Comparison of ENCODE assay signal across 14 cellular contexts in genomic region chr13:79194727-79195126, GRCh38.
DNase-seq lines count a peak whose midpoint lies in the region; ATAC-seq and TF ChIP-seq lines count a peak whose summit lies in the region.
"Had no signal": no experiment of that assay in that cellular context is flagged by ENCODE, and none has a peak within 500 bp of the region (broad histone marks: within the 10 kb centered on the region; RNA-seq: fewer than 3 reads in every experiment).

No MANE protein-coding gene starts in this region.

- H3K9me3 Mint-ChIP-seq in activated CD8-positive, alpha-beta T cell treated with anti-CD3 and anti-CD28 coated beads for 36 hours: no peaks in the 10 kb centered on the region
- H3K9me3 Mint-ChIP-seq: WTC11 had no signal

- no peak for DNase-seq in activated CD8-positive, alpha-beta T cell treated with anti-CD3 and anti-CD28 coated beads for 36 hours
- DNase-seq in DMS 273 (lab: John Stamatoyannopoulos, UW; ENCODE audit: unreplicated experiment) (no peak), cerebellar cortex (ENCODE audit: low spot score) (no peak), NCI-H2227 treated with DMSO at 0.1 percent for 48 hours (lab: John Stamatoyannopoulos, UW) (no peak), GM03348 (ENCODE audit: low spot score) (no peak)
- DNase-seq: anterior cingulate cortex, DMS 273 treated with DMSO at 0.1 percent for 48 hours, NCI-H1092, PC-3 had no signal

- CTCF ChIA-PET in activated CD8-positive, alpha-beta T cell treated with anti-CD3 and anti-CD28 coated beads for 36 hours (lab: Charles Lee): interaction anchor here (1.2 to 1.4 kb wide), 3 partner anchors 12 to 197 kb away, joined by 3 to 5 read pairs (median 3); no protein-coding TSS in a partner anchor

- H3K4me3 Mint-ChIP-seq in activated CD8-positive, alpha-beta T cell treated with anti-CD3 and anti-CD28 coated beads for 36 hours: no peak overlapping the region
- H3K4me3 Mint-ChIP-seq: WTC11 had no signal

- peaks cover 44% of the 10 kb centered on the region for H3K4me1 Mint-ChIP-seq in activated CD8-positive, alpha-beta T cell treated with anti-CD3 and anti-CD28 coated beads for 36 hours (ENCODE audit: low read depth)

- intact Hi-C loops in activated CD8-positive, alpha-beta T cell treated with anti-CD3 and anti-CD28 coated beads for 36 hours (cut with micrococcal nuclease): loop anchor here (10.0 kb wide), 1 partner anchor 210 kb away; the partner anchor contains the start of gene RBM26

- no peaks in the 10 kb centered on the region for H3K27me3 Mint-ChIP-seq in activated CD8-positive, alpha-beta T cell treated with anti-CD3 and anti-CD28 coated beads for 36 hours

- H3K27ac Mint-ChIP-seq in activated CD8-positive, alpha-beta T cell treated with anti-CD3 and anti-CD28 coated beads for 36 hours: peak overlapping the region; percentile 56
- H3K27ac Mint-ChIP-seq: WTC11 had no signal

- POLR2A ChIA-PET in activated CD8-positive, alpha-beta T cell treated with anti-CD3 and anti-CD28 coated beads for 36 hours (lab: Charles Lee): interaction anchor here (1.5 kb wide), 1 partner anchor 211 kb away, joined by 3 read pairs; the partner anchor contains the start of gene RBM26

- no peaks in the 10 kb centered on the region for H3K36me3 Mint-ChIP-seq in activated CD8-positive, alpha-beta T cell treated with anti-CD3 and anti-CD28 coated beads for 36 hours (ENCODE audit: low read depth)
- H3K36me3 Mint-ChIP-seq: WTC11 had no signal

- ATAC-seq in GM18517 (IDR thresholded peaks at IDR 0.05; ENCODE audit: unreplicated experiment) (peak; percentile 23), GM21381 (IDR thresholded peaks at IDR 0.05; ENCODE audit: unreplicated experiment) (peak; percentile 32), HG03066 (IDR thresholded peaks at IDR 0.05; ENCODE audit: low read depth, unreplicated experiment) (peak; percentile 9)
- peak; percentile 25 for ATAC-seq in activated CD8-positive, alpha-beta T cell treated with anti-CD3 and anti-CD28 coated beads for 36 hours
- ATAC-seq: left lobe of liver, PC-3, WTC11 had no signal

- no peak for TF ChIP-seq CTCF in activated CD8-positive, alpha-beta T cell treated with anti-CD3 and anti-CD28 coated beads for 36 hours (IDR thresholded peaks at IDR 0.05)
